ENCODE assay signal across 10 cellular contexts in the genomic region with DNA sequence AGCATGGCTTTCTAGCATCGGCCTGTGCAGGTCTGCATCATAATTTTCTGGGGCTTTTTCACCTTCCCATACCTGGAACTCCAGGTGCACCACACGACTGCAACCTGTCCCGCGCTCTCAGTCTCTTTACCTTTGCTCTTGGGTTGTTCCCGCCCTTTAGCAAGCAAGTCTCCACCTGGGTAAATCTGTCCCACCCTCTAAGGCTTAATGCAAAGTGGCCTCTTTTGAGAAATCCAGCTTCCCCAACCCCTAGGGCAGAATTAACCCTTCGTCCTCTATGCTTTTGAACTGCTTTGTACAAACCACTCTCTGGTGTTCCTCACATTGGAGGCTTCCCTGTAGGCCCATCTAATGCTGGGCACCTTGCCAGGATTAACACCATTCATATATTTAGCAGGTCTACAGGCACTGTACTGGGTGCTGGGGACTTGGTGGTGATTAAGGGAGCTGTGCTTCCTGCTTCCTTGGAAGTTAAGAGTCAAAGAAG. TPM values are rescaled to one million over a fixed set of nuclear protein-coding genes. Genes with fewer than 3 reads are reported as not detected.
DNase-seq lines count a peak whose midpoint lies in the region; ATAC-seq and TF ChIP-seq lines count a peak whose summit lies in the region.
"Had no signal": no experiment of that assay in that cellular context is flagged by ENCODE, and none has a peak within 500 bp of the region (broad histone marks: within the 10 kb centered on the region; RNA-seq: fewer than 3 reads in every experiment).

No MANE protein-coding gene starts in this region.

- TF ChIP-seq CTCF in HCT116 (IDR thresholded peaks at IDR 0.05 in 2 of 3, conservative IDR thresholded peaks at IDR 0.05 in 1 of 3; ENCODE audit: borderline replicate concordance in 1 of 3, insufficient read depth in 1 of 3, low read depth in 2 of 3, low read length in 2 of 3), result no peak

- no peaks in the 10 kb centered on the region for H3K9me2 ChIP-seq in HCT116 (ENCODE audit: insufficient read depth)

- H3K27ac ChIP-seq in CD4-positive, alpha-beta memory T cell (ENCODE audit: low read depth, low read length), result no peak overlapping the region
- H3K27ac ChIP-seq in HCT116 (ENCODE audit: low read depth, low read length) (peak overlapping the region; percentile 98; the same call in 1 of the 2 replicates), muscle layer of duodenum (ENCODE audit: low read length) (peak overlapping the region; percentile 72)

- peaks cover 60% of the 10 kb centered on the region for H3K4me1 ChIP-seq in CD4-positive, alpha-beta memory T cell (ENCODE audit: insufficient read depth, low read length)
- H3K4me1 ChIP-seq in HCT116 (ENCODE audit: control insufficient read depth in 1 of 2, insufficient read depth in 2 of 2, low read length in 2 of 2) (peaks cover 24 to 51% of the 10 kb centered on the region in 2 experiments), muscle layer of duodenum (ENCODE audit: control insufficient read depth in 1 of 2, insufficient read depth in 2 of 2, low read length in 2 of 2) (peaks cover 15 to 34% of the 10 kb centered on the region in 2 donors)

- H3K27me3 Mint-ChIP-seq in CD4-positive, alpha-beta memory T cell, result no peaks in the 10 kb centered on the region
- H3K27me3 Mint-ChIP-seq in activated naive CD8-positive, alpha-beta T cell, result no peaks in the 10 kb centered on the region

- peaks cover 45 to 70% (median 56%) of the 10 kb centered on the region in 4 donors for H3K4me1 Mint-ChIP-seq in CD4-positive, alpha-beta memory T cell
- peaks cover 55% of the 10 kb centered on the region for H3K4me1 Mint-ChIP-seq in activated naive CD8-positive, alpha-beta T cell (ENCODE audit: low read depth)

- peaks cover 77% of the 10 kb centered on the region for H3K79me2 ChIP-seq in HCT116 (ENCODE audit: insufficient read depth, low read length)

- peaks cover 0 to 30% of the 10 kb centered on the region in 2 donors for H3K36me3 Mint-ChIP-seq in CD4-positive, alpha-beta memory T cell
- H3K36me3 Mint-ChIP-seq in activated naive CD8-positive, alpha-beta T cell, result no peaks in the 10 kb centered on the region

- H3K4me2 ChIP-seq in HCT116 (ENCODE audit: low read length), result no peak overlapping the region

- no peak for TF ChIP-seq RAD21 in HCT116 (IDR thresholded peaks at IDR 0.05; ENCODE audit: low read depth)

- peak overlapping the region; percentile 34 to 95 (median 90) for H3K4me3 Mint-ChIP-seq in CD4-positive, alpha-beta memory T cell
- peak overlapping the region; percentile 92 for H3K4me3 Mint-ChIP-seq in activated naive CD8-positive, alpha-beta T cell

- no peak for ATAC-seq in HCT116
- no peak for ATAC-seq in GM18519 (IDR thresholded peaks at IDR 0.05; ENCODE audit: low FRiP score, unreplicated experiment)
- ATAC-seq in HG03175 (IDR thresholded peaks at IDR 0.05; ENCODE audit: unreplicated experiment), result no peak

- H2AFZ ChIP-seq in HCT116 (ENCODE audit: low read depth, low read length, poor library complexity, severe bottlenecking), result no peak overlapping the region

- BruUV-seq in HCT116 (replicated peaks; lab: Mats Ljungman, UMichigan), result no TSS peak

- no peaks in the 10 kb centered on the region for H3K27me3 ChIP-seq in CD4-positive, alpha-beta memory T cell (ENCODE audit: insufficient read depth, low read length)
- no peaks in the 10 kb centered on the region for H3K27me3 ChIP-seq in HCT116 (ENCODE audit: insufficient read depth, low read length)
- H3K27me3 ChIP-seq in muscle layer of duodenum (ENCODE audit: low read depth, low read length), result no peaks in the 10 kb centered on the region
- H3K27me3 ChIP-seq: adrenal gland had no signal

- CTCF ChIA-PET in CD4-positive, alpha-beta memory T cell (lab: Charles Lee; ENCODE audit: partially characterized antibody), result interaction anchor here (1.8 kb wide), 1 partner anchor 9 kb away, joined by 6 read pairs; no protein-coding TSS in a partner anchor
- CTCF ChIA-PET in HCT116 (lab: Charles Lee), result no interaction called here

- no peak for TF ChIP-seq POLR2A in HCT116 (IDR thresholded peaks at IDR 0.05; ENCODE audit: borderline replicate concordance, extremely low read depth, insufficient read depth, insufficient read length)

- DNase-seq in CD4-positive, alpha-beta memory T cell, result no peak
- DNase-seq in HCT116 (ENCODE audit: low read depth, low spot score) (no peak), GF-D8 (lab: John Stamatoyannopoulos, UW) (no peak)
- DNase-seq in stimulated activated CD8-positive, alpha-beta memory T cell treated with anti-CD3 and anti-CD28 coated beads, Interleukin-4, amount 100 ng/mL, for 48 hours, result no peak
- DNase-seq: occipital lobe had no signal

- H3K9me3 ChIP-seq in CD4-positive, alpha-beta memory T cell (ENCODE audit: control insufficient read depth in 1 of 2, low read length in 2 of 2), result no peaks in the 10 kb centered on the region
- H3K9me3 ChIP-seq in HCT116 (ENCODE audit: control insufficient read depth in 1 of 2, insufficient read depth in 1 of 2, low read depth in 1 of 2, low read length in 2 of 2) (no peaks in the 10 kb centered on the region), muscle layer of duodenum (ENCODE audit: control insufficient read depth in 1 of 2, low read length in 2 of 2) (no peaks in the 10 kb centered on the region)
- H3K9me3 ChIP-seq: adrenal gland had no signal

- H4K20me1 ChIP-seq in HCT116 (ENCODE audit: insufficient read depth), result peaks cover 9% of the 10 kb centered on the region; the same call in 1 of the 2 replicates

- no peak overlapping the region for H3K4me3 ChIP-seq in CD4-positive, alpha-beta memory T cell (ENCODE audit: low read length in 2 of 2)
- H3K4me3 ChIP-seq in HCT116 (replicated peaks in 1 of 2; ENCODE audit: low read depth in 1 of 2, low read length in 2 of 2), result no peak overlapping the region
- no peak overlapping the region for H3K4me3 ChIP-seq in muscle layer of duodenum (ENCODE audit: low read depth in 1 of 2, low read length in 2 of 2)
- H3K4me3 ChIP-seq: adrenal gland had no signal

- RAD21 ChIA-PET in HCT116 (lab: Charles Lee; ENCODE audit: low non-redundant PET in 1 of 2, low total read pairs in 2 of 2, uncharacterized antibody in 2 of 2, unreplicated experiment in 2 of 2), result interaction anchor here in 1 of 2 experiments (1.1 kb wide), 1 partner anchor 34 kb away, joined by 3 read pairs; no protein-coding TSS in a partner anchor

- no peaks in the 10 kb centered on the region for H3K9me3 Mint-ChIP-seq in CD4-positive, alpha-beta memory T cell
- no peaks in the 10 kb centered on the region for H3K9me3 Mint-ChIP-seq in activated naive CD8-positive, alpha-beta T cell (ENCODE audit: low read depth)

- intact Hi-C loops in CD4-positive, alpha-beta memory T cell (cut with micrococcal nuclease), result no loop called here
- intact Hi-C loops in HCT116 (cut with micrococcal nuclease), result loop anchor here (5.0 kb wide), 1 partner anchor 37 kb away; no protein-coding TSS in a partner anchor

- H3K9ac ChIP-seq in HCT116 (ENCODE audit: low read length), result no peak overlapping the region

- H3K27ac Mint-ChIP-seq in CD4-positive, alpha-beta memory T cell, result peak overlapping the region; percentile 36 to 92 (median 85)
- H3K27ac Mint-ChIP-seq in activated naive CD8-positive, alpha-beta T cell, result peak overlapping the region; percentile 10

- POLR2A ChIA-PET in CD4-positive, alpha-beta memory T cell (lab: Charles Lee; ENCODE audit: partially characterized antibody), result interaction anchor here (1.8 to 4.4 kb wide), 4 partner anchors 16 to 279 kb away, joined by 5 to 44 read pairs (median 16); no protein-coding TSS in a partner anchor
- POLR2A ChIA-PET in HCT116 (lab: Charles Lee), result no interaction called here

- H3K36me3 ChIP-seq in CD4-positive, alpha-beta memory T cell (ENCODE audit: insufficient read depth, low read length), result no peaks in the 10 kb centered on the region
- peaks cover 6 to 34% of the 10 kb centered on the region in 2 experiments for H3K36me3 ChIP-seq in HCT116 (ENCODE audit: control insufficient read depth in 1 of 2, insufficient read depth in 2 of 2, low read length in 2 of 2)
- no peaks in the 10 kb centered on the region for H3K36me3 ChIP-seq in muscle layer of duodenum (ENCODE audit: control insufficient read depth in 1 of 2, insufficient read depth in 2 of 2, low read length in 2 of 2)
- H3K36me3 ChIP-seq: adrenal gland had no signal

TF ChIP-seq in HCT116, 20 proteins besides CTCF, POLR2A, EP300 and RAD21 (continues in another document):
- TF ChIP-seq, protein P1, sequence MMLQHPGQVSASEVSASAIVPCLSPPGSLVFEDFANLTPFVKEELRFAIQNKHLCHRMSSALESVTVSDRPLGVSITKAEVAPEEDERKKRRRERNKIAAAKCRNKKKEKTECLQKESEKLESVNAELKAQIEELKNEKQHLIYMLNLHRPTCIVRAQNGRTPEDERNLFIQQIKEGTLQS (IDR thresholded peaks at IDR 0.05), result no peak
- no peak for TF ChIP-seq ELF1 (IDR thresholded peaks at IDR 0.05; ENCODE audit: borderline replicate concordance, low read depth)
- no peak for TF ChIP-seq ZFX (IDR thresholded peaks at IDR 0.05)
- TF ChIP-seq SIN3A (IDR thresholded peaks at IDR 0.05; ENCODE audit: low read depth), result no peak
- no peak for TF ChIP-seq FOSL1 (IDR thresholded peaks at IDR 0.05; ENCODE audit: low read depth)
- TF ChIP-seq TCF7L2 (IDR thresholded peaks at IDR 0.05; ENCODE audit: borderline replicate concordance, extremely low read depth, insufficient read depth, insufficient read length), result no peak
- no peak for TF ChIP-seq SP1 (IDR thresholded peaks at IDR 0.05; ENCODE audit: low read depth)
- no peak for TF ChIP-seq MAX (IDR thresholded peaks at IDR 0.05)
- no peak for TF ChIP-seq CBX3 (IDR thresholded peaks at IDR 0.05; ENCODE audit: low read depth)
- TF ChIP-seq EZH2phosphoT487 (IDR thresholded peaks at IDR 0.05; ENCODE audit: borderline replicate concordance), result no peak
- no peak for TF ChIP-seq EZH2 (IDR thresholded peaks at IDR 0.05)
- no peak for TF ChIP-seq JUND (IDR thresholded peaks at IDR 0.05)
- TF ChIP-seq POLR2AphosphoS5 (IDR thresholded peaks at IDR 0.05; ENCODE audit: low read depth, low read length), result no peak

RNA-seq across cellular contexts. Expression of gene ITPR3, which starts 2.8 kb away (rescaled TPM):
- 10 to 100 TPM; 71.2 to 72.4 TPM for total RNA-seq in CD4-positive, alpha-beta memory T cell
- 1 to 10 TPM in 1 of 2 donors, under 1 TPM in 1; 0.55 to 8.1 TPM for polyA plus RNA-seq in CD4-positive, alpha-beta memory T cell
- total RNA-seq in HCT116 (2021; ENCODE audit: unreplicated experiment), result 103 TPM
- 121 and 137 TPM in 2 replicates for polyA plus RNA-seq in HCT116 (2012)

RNA-seq across cellular contexts. Expression of gene BAK1, which starts 43.9 kb away (rescaled TPM):
- 10 to 100 TPM; 26.2 to 27.2 TPM for total RNA-seq in CD4-positive, alpha-beta memory T cell
- 10 to 100 TPM; 28.1 to 41.6 TPM for polyA plus RNA-seq in CD4-positive, alpha-beta memory T cell
- total RNA-seq in HCT116 (2021; ENCODE audit: unreplicated experiment), result 18.9 TPM
- polyA plus RNA-seq in HCT116 (2012), result 15.7 and 17.6 TPM in 2 replicates
